Comparison of ENCODE assay signal across 1 cellular context in the genomic region with DNA sequence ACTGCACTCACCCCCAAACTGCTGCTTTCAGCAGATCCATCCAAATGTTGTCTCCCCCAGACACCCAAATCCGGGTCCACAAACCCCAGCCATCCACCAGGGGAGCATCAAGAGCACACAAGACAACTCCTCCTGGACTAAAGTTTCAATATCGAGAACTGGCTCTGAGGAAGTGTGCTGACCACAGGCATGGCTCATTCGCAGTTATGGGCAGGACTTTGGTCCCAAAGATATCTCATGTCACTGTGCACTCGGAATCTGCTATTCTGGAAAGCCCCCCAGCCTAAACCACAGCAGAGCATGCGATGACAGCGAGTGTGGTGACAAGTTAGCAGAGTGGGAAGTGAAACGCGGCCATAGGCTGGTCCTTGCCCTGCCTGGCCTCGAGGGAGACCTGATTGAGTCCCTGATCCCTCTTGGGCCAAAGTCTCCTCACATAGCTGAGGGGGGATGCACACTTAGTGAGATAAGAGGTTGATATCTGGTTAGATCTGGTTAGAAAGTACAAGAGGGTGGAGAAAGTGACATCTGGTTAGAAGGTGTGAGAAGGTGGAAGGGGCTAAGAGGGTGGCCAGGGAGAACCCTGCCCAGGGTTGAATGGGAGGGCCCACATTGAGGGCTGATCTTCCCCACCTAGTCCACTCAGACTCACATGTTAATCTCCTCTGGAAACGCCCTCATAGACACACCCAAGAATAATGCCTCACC.
A peak's percentile ranks its signal among the peaks of the same experiment; 100 is the strongest.
TF ChIP-seq lines count a peak whose summit lies in the region.

No MANE protein-coding gene starts in this region.

TF ChIP-seq in K562, 482 proteins besides CTCF, POLR2A, EP300 and RAD21 (continued from another document and continues in another):
- TF ChIP-seq RHOXF2B (CRISPR knock-in tag; conservative IDR thresholded peaks at IDR 0.05) (peak; percentile 28; the same call in 1 of the 2 replicates), ETV1 (tag; conservative IDR thresholded peaks at IDR 0.05; ENCODE audit: low read depth) (0 out of 2 replicates have a peak, but pooled peaks have one; percentile 26), ZNF140 (CRISPR knock-in tag; IDR thresholded peaks at IDR 0.05) (no peak), ARNT (IDR thresholded peaks at IDR 0.05) (no peak), NFYB (IDR thresholded peaks at IDR 0.05; ENCODE audit: extremely low read depth, insufficient read length) (no peak), SMAD3 (CRISPR knock-in tag; conservative IDR thresholded peaks at IDR 0.05) (peak; percentile 73; the same call in 1 of the 2 replicates), ZNF175 (CRISPR knock-in tag; IDR thresholded peaks at IDR 0.05; ENCODE audit: low read depth) (peak; percentile 83), ZBTB17 (CRISPR knock-in tag; IDR thresholded peaks at IDR 0.05) (peak; percentile 81), ZKSCAN8 (CRISPR knock-in tag; IDR thresholded peaks at IDR 0.05) (peak; percentile 70), ZNF239 (CRISPR knock-in tag; IDR thresholded peaks at IDR 0.05) (0 out of 2 replicates have a peak, but pooled peaks have one; percentile 24), KLF13 (tag; IDR thresholded peaks at IDR 0.05; ENCODE audit: borderline replicate concordance, low read depth) (no peak), ELF2 (CRISPR knock-in tag; IDR thresholded peaks at IDR 0.05) (0 out of 2 replicates have a peak, but pooled peaks have one; percentile 27), PTRF (tag; IDR thresholded peaks at IDR 0.05) (no peak), U2AF1 (optimal IDR thresholded peaks at IDR 0.05; ENCODE audit: low read depth, low read length) (no peak), ZNF224 (CRISPR knock-in tag; IDR thresholded peaks at IDR 0.05) (peak; percentile 68; the same call in 1 of the 2 replicates), ERF (CRISPR knock-in tag; IDR thresholded peaks at IDR 0.05) (peak; percentile 75; the same call in 1 of the 2 replicates), ZNF79 (CRISPR knock-in tag; IDR thresholded peaks at IDR 0.05; ENCODE audit: low read depth) (0 out of 2 replicates have a peak, but pooled peaks have one; percentile 50), ZNF217 (CRISPR knock-in tag; IDR thresholded peaks at IDR 0.05) (0 out of 2 replicates have a peak, but pooled peaks have one; percentile 33), PPARD (CRISPR knock-in tag; IDR thresholded peaks at IDR 0.05) (no peak), ZNF436 (CRISPR knock-in tag; IDR thresholded peaks at IDR 0.05) (no peak)
- TF ChIP-seq, protein P1, sequence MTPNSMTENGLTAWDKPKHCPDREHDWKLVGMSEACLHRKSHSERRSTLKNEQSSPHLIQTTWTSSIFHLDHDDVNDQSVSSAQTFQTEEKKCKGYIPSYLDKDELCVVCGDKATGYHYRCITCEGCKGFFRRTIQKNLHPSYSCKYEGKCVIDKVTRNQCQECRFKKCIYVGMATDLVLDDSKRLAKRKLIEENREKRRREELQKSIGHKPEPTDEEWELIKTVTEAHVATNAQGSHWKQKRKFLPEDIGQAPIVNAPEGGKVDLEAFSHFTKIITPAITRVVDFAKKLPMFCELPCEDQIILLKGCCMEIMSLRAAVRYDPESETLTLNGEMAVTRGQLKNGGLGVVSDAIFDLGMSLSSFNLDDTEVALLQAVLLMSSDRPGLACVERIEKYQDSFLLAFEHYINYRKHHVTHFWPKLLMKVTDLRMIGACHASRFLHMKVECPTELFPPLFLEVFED (CRISPR knock-in tag; conservative IDR thresholded peaks at IDR 0.05) = 0 out of 2 replicates have a peak, but pooled peaks have one; percentile 21
- TF ChIP-seq, protein P2, sequence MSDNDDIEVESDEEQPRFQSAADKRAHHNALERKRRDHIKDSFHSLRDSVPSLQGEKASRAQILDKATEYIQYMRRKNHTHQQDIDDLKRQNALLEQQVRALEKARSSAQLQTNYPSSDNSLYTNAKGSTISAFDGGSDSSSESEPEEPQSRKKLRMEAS (CRISPR knock-in tag; IDR thresholded peaks at IDR 0.05) = peak; percentile 68
- TF ChIP-seq, protein P3, sequence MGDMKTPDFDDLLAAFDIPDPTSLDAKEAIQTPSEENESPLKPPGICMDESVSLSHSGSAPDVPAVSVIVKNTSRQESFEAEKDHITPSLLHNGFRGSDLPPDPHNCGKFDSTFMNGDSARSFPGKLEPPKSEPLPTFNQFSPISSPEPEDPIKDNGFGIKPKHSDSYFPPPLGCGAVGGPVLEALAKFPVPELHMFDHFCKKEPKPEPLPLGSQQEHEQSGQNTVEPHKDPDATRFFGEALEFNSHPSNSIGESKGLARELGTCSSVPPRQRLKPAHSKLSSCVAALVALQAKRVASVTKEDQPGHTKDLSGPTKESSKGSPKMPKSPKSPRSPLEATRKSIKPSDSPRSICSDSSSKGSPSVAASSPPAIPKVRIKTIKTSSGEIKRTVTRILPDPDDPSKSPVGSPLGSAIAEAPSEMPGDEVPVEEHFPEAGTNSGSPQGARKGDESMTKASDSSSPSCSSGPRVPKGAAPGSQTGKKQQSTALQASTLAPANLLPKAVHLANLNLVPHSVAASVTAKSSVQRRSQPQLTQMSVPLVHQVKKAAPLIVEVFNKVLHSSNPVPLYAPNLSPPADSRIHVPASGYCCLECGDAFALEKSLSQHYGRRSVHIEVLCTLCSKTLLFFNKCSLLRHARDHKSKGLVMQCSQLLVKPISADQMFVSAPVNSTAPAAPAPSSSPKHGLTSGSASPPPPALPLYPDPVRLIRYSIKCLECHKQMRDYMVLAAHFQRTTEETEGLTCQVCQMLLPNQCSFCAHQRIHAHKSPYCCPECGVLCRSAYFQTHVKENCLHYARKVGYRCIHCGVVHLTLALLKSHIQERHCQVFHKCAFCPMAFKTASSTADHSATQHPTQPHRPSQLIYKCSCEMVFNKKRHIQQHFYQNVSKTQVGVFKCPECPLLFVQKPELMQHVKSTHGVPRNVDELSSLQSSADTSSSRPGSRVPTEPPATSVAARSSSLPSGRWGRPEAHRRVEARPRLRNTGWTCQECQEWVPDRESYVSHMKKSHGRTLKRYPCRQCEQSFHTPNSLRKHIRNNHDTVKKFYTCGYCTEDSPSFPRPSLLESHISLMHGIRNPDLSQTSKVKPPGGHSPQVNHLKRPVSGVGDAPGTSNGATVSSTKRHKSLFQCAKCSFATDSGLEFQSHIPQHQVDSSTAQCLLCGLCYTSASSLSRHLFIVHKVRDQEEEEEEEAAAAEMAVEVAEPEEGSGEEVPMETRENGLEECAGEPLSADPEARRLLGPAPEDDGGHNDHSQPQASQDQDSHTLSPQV (IDR thresholded peaks at IDR 0.05) = peak; percentile 31; the same call in 1 of the 2 replicates
- TF ChIP-seq, protein P4, sequence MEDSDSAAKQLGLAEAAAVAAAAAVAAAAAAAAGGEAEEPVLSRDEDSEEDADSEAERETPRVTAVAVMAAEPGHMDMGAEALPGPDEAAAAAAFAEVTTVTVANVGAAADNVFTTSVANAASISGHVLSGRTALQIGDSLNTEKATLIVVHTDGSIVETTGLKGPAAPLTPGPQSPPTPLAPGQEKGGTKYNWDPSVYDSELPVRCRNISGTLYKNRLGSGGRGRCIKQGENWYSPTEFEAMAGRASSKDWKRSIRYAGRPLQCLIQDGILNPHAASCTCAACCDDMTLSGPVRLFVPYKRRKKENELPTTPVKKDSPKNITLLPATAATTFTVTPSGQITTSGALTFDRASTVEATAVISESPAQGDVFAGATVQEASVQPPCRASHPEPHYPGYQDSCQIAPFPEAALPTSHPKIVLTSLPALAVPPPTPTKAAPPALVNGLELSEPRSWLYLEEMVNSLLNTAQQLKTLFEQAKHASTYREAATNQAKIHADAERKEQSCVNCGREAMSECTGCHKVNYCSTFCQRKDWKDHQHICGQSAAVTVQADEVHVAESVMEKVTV (CRISPR knock-in tag; IDR thresholded peaks at IDR 0.05) = peak; percentile 30; the same call in 1 of the 2 replicates
- TF ChIP-seq, protein P5, sequence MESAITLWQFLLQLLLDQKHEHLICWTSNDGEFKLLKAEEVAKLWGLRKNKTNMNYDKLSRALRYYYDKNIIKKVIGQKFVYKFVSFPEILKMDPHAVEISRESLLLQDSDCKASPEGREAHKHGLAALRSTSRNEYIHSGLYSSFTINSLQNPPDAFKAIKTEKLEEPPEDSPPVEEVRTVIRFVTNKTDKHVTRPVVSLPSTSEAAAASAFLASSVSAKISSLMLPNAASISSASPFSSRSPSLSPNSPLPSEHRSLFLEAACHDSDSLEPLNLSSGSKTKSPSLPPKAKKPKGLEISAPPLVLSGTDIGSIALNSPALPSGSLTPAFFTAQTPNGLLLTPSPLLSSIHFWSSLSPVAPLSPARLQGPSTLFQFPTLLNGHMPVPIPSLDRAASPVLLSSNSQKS (CRISPR knock-in tag; IDR thresholded peaks at IDR 0.05) = 0 out of 2 replicates have a peak, but pooled peaks have one; percentile 1
- TF ChIP-seq, protein P6, sequence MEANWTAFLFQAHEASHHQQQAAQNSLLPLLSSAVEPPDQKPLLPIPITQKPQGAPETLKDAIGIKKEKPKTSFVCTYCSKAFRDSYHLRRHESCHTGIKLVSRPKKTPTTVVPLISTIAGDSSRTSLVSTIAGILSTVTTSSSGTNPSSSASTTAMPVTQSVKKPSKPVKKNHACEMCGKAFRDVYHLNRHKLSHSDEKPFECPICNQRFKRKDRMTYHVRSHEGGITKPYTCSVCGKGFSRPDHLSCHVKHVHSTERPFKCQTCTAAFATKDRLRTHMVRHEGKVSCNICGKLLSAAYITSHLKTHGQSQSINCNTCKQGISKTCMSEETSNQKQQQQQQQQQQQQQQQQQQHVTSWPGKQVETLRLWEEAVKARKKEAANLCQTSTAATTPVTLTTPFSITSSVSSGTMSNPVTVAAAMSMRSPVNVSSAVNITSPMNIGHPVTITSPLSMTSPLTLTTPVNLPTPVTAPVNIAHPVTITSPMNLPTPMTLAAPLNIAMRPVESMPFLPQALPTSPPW (CRISPR knock-in tag; IDR thresholded peaks at IDR 0.05) = peak; percentile 30; the same call in 1 of the 2 replicates
- TF ChIP-seq, protein P7, sequence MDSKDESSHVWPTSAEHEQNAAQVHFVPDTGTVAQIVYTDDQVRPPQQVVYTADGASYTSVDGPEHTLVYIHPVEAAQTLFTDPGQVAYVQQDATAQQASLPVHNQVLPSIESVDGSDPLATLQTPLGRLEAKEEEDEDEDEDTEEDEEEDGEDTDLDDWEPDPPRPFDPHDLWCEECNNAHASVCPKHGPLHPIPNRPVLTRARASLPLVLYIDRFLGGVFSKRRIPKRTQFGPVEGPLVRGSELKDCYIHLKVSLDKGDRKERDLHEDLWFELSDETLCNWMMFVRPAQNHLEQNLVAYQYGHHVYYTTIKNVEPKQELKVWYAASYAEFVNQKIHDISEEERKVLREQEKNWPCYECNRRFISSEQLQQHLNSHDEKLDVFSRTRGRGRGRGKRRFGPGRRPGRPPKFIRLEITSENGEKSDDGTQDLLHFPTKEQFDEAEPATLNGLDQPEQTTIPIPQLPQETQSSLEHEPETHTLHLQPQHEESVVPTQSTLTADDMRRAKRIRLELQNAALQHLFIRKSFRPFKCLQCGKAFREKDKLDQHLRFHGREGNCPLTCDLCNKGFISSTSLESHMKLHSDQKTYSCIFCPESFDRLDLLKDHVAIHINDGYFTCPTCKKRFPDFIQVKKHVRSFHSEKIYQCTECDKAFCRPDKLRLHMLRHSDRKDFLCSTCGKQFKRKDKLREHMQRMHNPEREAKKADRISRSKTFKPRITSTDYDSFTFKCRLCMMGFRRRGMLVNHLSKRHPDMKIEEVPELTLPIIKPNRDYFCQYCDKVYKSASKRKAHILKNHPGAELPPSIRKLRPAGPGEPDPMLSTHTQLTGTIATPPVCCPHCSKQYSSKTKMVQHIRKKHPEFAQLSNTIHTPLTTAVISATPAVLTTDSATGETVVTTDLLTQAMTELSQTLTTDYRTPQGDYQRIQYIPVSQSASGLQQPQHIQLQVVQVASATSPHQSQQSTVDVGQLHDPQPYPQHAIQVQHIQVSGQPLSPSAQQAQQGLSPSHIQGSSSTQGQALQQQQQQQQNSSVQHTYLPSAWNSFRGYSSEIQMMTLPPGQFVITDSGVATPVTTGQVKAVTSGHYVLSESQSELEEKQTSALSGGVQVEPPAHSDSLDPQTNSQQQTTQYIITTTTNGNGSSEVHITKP (IDR thresholded peaks at IDR 0.05; ENCODE audit: partially characterized antibody) = peak; percentile 69
